Comparison of ENCODE assay signal across 16 cellular contexts in genomic region chr12:109627633-109628032, GRCh38. TPM values are rescaled to one million over a fixed set of nuclear protein-coding genes. Genes with fewer than 3 reads are reported as not detected.
DNase-seq lines count a peak whose midpoint lies in the region; ATAC-seq, FAIRE-seq and TF ChIP-seq lines count a peak whose summit lies in the region.
"Had no signal": no experiment of that assay in that cellular context is flagged by ENCODE, and none has a peak within 500 bp of the region (broad histone marks: within the 10 kb centered on the region; RNA-seq: fewer than 3 reads in every experiment).

No MANE protein-coding gene starts in this region.

- H3K27me3 Mint-ChIP-seq in H9 (ENCODE audit: low read depth): peaks cover 5% of the 10 kb centered on the region

- no peak for FAIRE-seq in A549 (lab: Jason Lieb, UNC)
- no peak for FAIRE-seq in RCC 7860 (lab: Jason Lieb, UNC)
- FAIRE-seq in H1 (lab: Jason Lieb, UNC): no peak

- no peak overlapping the region for H2AK5ac ChIP-seq in H9 (ENCODE audit: insufficient read length, low read length)
- H2AK5ac ChIP-seq in H1 (ENCODE audit: low read depth, low read length): peak overlapping the region; percentile 82; the same call in 1 of the 2 replicates

- no peaks in the 10 kb centered on the region; a peak in 1 of 7 replicates for H3K36me3 Mint-ChIP-seq in H9 (ENCODE audit: insufficient read depth in 1 of 3, low read depth in 3 of 3)
- H3K36me3 Mint-ChIP-seq: IgD-negative memory B cell had no signal

- H3K79me2 ChIP-seq in H9 (ENCODE audit: insufficient read depth, low read length): no peaks in the 10 kb centered on the region
- no peaks in the 10 kb centered on the region for H3K79me2 ChIP-seq in H1 (ENCODE audit: control insufficient read depth in 1 of 2, insufficient read depth in 2 of 2, low read length in 2 of 2)

- no peak for TF ChIP-seq RAD21 in A549 (conservative IDR thresholded peaks at IDR 0.05 in 1 of 2, IDR thresholded peaks at IDR 0.05 in 1 of 2)
- no peak for TF ChIP-seq RAD21 in H1 (IDR thresholded peaks at IDR 0.05 in 1 of 2, conservative IDR thresholded peaks at IDR 0.05 in 1 of 2; ENCODE audit: low read depth in 2 of 2, low read length in 2 of 2)

- H3K56ac ChIP-seq in H9 (ENCODE audit: insufficient read length, low read depth, low read length): no peak overlapping the region
- no peak overlapping the region for H3K56ac ChIP-seq in H1 (replicated peaks; ENCODE audit: insufficient read length, low read depth, low read length)

- H3K4me2 ChIP-seq in A549 (no peak overlapping the region), H9 (ENCODE audit: insufficient read depth, insufficient read length, low read length) (no peak overlapping the region), H1 (ENCODE audit: insufficient read depth in 1 of 2, low read depth in 2 of 2, low read length in 2 of 2) (no peak overlapping the region)

- ATAC-seq in A549 (peak; percentile 26 to 59; a peak in 3 of 6 replicates), GM18870 (IDR thresholded peaks at IDR 0.05; ENCODE audit: unreplicated experiment) (no peak), GM18505 (IDR thresholded peaks at IDR 0.05; ENCODE audit: unreplicated experiment) (no peak)

- H3K27me3 ChIP-seq in H9 (ENCODE audit: insufficient read depth, low read length) (no peaks in the 10 kb centered on the region), H1 (replicated peaks in 1 of 4; ENCODE audit: control insufficient read depth in 3 of 4, extremely low read depth in 1 of 4, insufficient read depth in 3 of 4, low read length in 3 of 4) (no peaks in the 10 kb centered on the region; a peak in 1 of 7 replicates)
- H3K27me3 ChIP-seq: Peyer's patch had no signal

- CTCF ChIA-PET in A549 (lab: Yijun Ruan, JAX): interaction anchor here (0.9 to 1.2 kb wide), 2 partner anchors 13 to 30 kb away, joined by 4 read pairs; no protein-coding TSS in a partner anchor
- CTCF ChIA-PET in H1 (lab: Charles Lee; ENCODE audit: partially characterized antibody): interaction anchor here (1.0 to 1.5 kb wide), 2 partner anchors 15 to 143 kb away, joined by 4 to 7 read pairs; no protein-coding TSS in a partner anchor

- H2BK20ac ChIP-seq in H9 (ENCODE audit: low read depth, low read length, poor library complexity, severe bottlenecking) (no peak overlapping the region), H1 (ENCODE audit: low read length) (no peak overlapping the region)

- H4K5ac ChIP-seq in H9 (ENCODE audit: insufficient read length, low read depth, low read length) (no peak overlapping the region), H1 (ENCODE audit: insufficient read length, low read depth, low read length) (no peak overlapping the region)

- H3T11ph ChIP-seq in H9 (ENCODE audit: low read length): no peak overlapping the region

- no peaks in the 10 kb centered on the region for H3K36me3 ChIP-seq in H1 (ENCODE audit: control insufficient read depth in 2 of 4, insufficient read depth in 4 of 4, low read length in 3 of 4)
- H3K36me3 ChIP-seq: Peyer's patch had no signal

- H3K9me3 Mint-ChIP-seq in H9: peaks cover 0 to 3% of the 10 kb centered on the region in 2 experiments; a peak in 3 of 5 replicates
- H3K9me3 Mint-ChIP-seq: IgD-negative memory B cell had no signal

- H3K4ac ChIP-seq in H9 (ENCODE audit: low read depth, low read length) (no peak overlapping the region), H1 (replicated peaks; ENCODE audit: insufficient read length, low read depth, low read length) (no peak overlapping the region)

- no peak overlapping the region for H2BK120ac ChIP-seq in H9 (ENCODE audit: low read depth, low read length, poor library complexity, severe bottlenecking)
- peak overlapping the region; percentile 33 for H2BK120ac ChIP-seq in H1 (replicated peaks; ENCODE audit: low read depth, low read length)

- H2BK5ac ChIP-seq in H9 (ENCODE audit: insufficient read length, low read length) (no peak overlapping the region), H1 (ENCODE audit: low read depth, low read length) (no peak overlapping the region)

- H2BK15ac ChIP-seq in H9 (ENCODE audit: low read depth, low read length): no peak overlapping the region
- H2BK15ac ChIP-seq in H1 (ENCODE audit: low read length): peak overlapping the region; percentile 92; the same call in 1 of the 2 replicates

- no peak overlapping the region for H3K4me3 Mint-ChIP-seq in H9
- H3K4me3 Mint-ChIP-seq: IgD-negative memory B cell had no signal

- H3K4me1 Mint-ChIP-seq in H9: peaks cover 7 to 19% of the 10 kb centered on the region in 2 experiments
- H3K4me1 Mint-ChIP-seq: IgD-negative memory B cell had no signal

- H3K27ac ChIP-seq in A549 (no peak overlapping the region), H9 (ENCODE audit: insufficient read length, low read depth, low read length) (no peak overlapping the region), H1 (ENCODE audit: low read depth, low read length) (no peak overlapping the region)
- H3K27ac ChIP-seq: Peyer's patch had no signal

- no peak for TF ChIP-seq POLR2A in A549 (IDR thresholded peaks at IDR 0.05; ENCODE audit: low read length)
- no peak for TF ChIP-seq POLR2A in H1 (IDR thresholded peaks at IDR 0.05; ENCODE audit: control extremely low read depth in 1 of 2, low read depth in 2 of 2, low read length in 2 of 2)
- no peak for TF ChIP-seq POLR2A in GM18505 (IDR thresholded peaks at IDR 0.05; ENCODE audit: borderline replicate concordance, extremely low read depth, insufficient read depth, insufficient read length)

- no peak overlapping the region; the same call in 1 of the 2 replicates for H3K14ac ChIP-seq in H9 (ENCODE audit: insufficient read depth, low read length)
- no peak overlapping the region for H3K14ac ChIP-seq in H1 (ENCODE audit: insufficient read length)

- H2AFZ ChIP-seq in H9 (ENCODE audit: low read length) (no peak overlapping the region), H1 (ENCODE audit: low read length) (no peak overlapping the region)

- 16% methylated on average over 7 of the region's 7 CpGs for WGBS in A549 (ENCODE audit: missing lambda C conversion rate)
- no CpG with 5 or more reads among the region's 7 CpGs for WGBS in H9 (ENCODE audit: extremely low coverage, insufficient read length, low lambda C conversion rate)
- 90% methylated on average over 7 of the region's 7 CpGs; no CpG with 5 or more reads in 1 of the 2 experiments for WGBS in H1 (ENCODE audit: extremely low coverage in 1 of 2, insufficient coverage in 1 of 2, insufficient read length in 1 of 2, insufficient replicate concordance in 2 of 2, low coverage in 1 of 2, low lambda C conversion rate in 2 of 2, missing lambda C conversion rate in 1 of 2), 2 experiments

- H3K79me1 ChIP-seq in H9 (ENCODE audit: insufficient read depth, low read depth, low read length, poor library complexity, severe bottlenecking) (no peaks in the 10 kb centered on the region), H1 (ENCODE audit: low read depth, low read length) (no peaks in the 10 kb centered on the region)

- H3K23ac ChIP-seq in H9 (ENCODE audit: insufficient read length, low read depth, low read length) (no peak overlapping the region), H1 (ENCODE audit: insufficient read length) (no peak overlapping the region)

- H4K8ac ChIP-seq in H9 (replicated peaks; ENCODE audit: insufficient read length, low read depth, low read length) (no peak overlapping the region), H1 (ENCODE audit: extremely low read depth, insufficient read depth, low read length) (no peak overlapping the region)

- no peak overlapping the region for H3K9ac ChIP-seq in H9 (ENCODE audit: extremely low read depth, insufficient read length, low read length)
- no peak overlapping the region for H3K9ac ChIP-seq in H1 (replicated peaks in 1 of 4; ENCODE audit: extremely low read depth in 1 of 4, low read depth in 3 of 4, low read length in 3 of 4)

- no peaks in the 10 kb centered on the region for H4K20me1 ChIP-seq in H9 (ENCODE audit: control insufficient read depth, insufficient read depth, insufficient read length)
- peaks cover 0 to 3% of the 10 kb centered on the region in 2 experiments for H4K20me1 ChIP-seq in H1 (replicated peaks in 1 of 2; ENCODE audit: control insufficient read depth in 1 of 2, insufficient read depth in 2 of 2, low read length in 2 of 2)

- H3K27ac Mint-ChIP-seq in H9: 0 out of 7 replicates have a peak overlapping the region, but pooled peaks of 2 of the 3 experiments have one; percentile 11 to 58
- H3K27ac Mint-ChIP-seq: IgD-negative memory B cell had no signal

- H3K23me2 ChIP-seq in H9 (ENCODE audit: insufficient read length, low read depth, low read length, poor library complexity, severe bottlenecking) (no peaks in the 10 kb centered on the region), H1 (ENCODE audit: low read depth, low read length) (no peaks in the 10 kb centered on the region; the same call in 1 of the 2 replicates)

- TF ChIP-seq EP300 in A549 (IDR thresholded peaks at IDR 0.05) (no peak), H1 (IDR thresholded peaks at IDR 0.05; ENCODE audit: borderline replicate concordance in 1 of 2, low read depth in 2 of 2, low read length in 2 of 2) (no peak)

- H4K91ac ChIP-seq in H9 (ENCODE audit: insufficient read length, low read depth, low read length): no peak overlapping the region
- peak overlapping the region; percentile 81 for H4K91ac ChIP-seq in H1 (replicated peaks; ENCODE audit: insufficient read length, low read length)

- no peaks in the 10 kb centered on the region for H3K9me3 ChIP-seq in A549
- no peaks in the 10 kb centered on the region for H3K9me3 ChIP-seq in H9 (ENCODE audit: control insufficient read depth, low read depth, low read length)
- no peaks in the 10 kb centered on the region for H3K9me3 ChIP-seq in H1 (ENCODE audit: insufficient read depth in 2 of 2, low read depth in 1 of 2, low read length in 1 of 2)
- H3K9me3 ChIP-seq: Caco-2, Peyer's patch had no signal

- H3K4me3 ChIP-seq in A549 (no peak overlapping the region), H1 (ENCODE audit: extremely low read depth in 1 of 4, insufficient read depth in 2 of 4, low read depth in 3 of 4, low read length in 4 of 4) (no peak overlapping the region)
- H3K4me3 ChIP-seq: Peyer's patch had no signal

- H3K4me1 ChIP-seq in A549 (peaks cover 11% of the 10 kb centered on the region; the same call in 1 of the 3 replicates), H9 (ENCODE audit: insufficient read depth, low read length) (no peaks in the 10 kb centered on the region), H1 (replicated peaks in 1 of 4; ENCODE audit: control insufficient read depth in 3 of 4, insufficient read depth in 4 of 4, low read length in 3 of 4) (no peaks in the 10 kb centered on the region)
- H3K4me1 ChIP-seq: Caco-2, Peyer's patch had no signal

- peak in 1 of 2 experiments; percentile 46 for DNase-seq in A549 (ENCODE audit: low read depth in 1 of 2, low spot score in 1 of 2)
- DNase-seq in H9: no peak
- peak; percentile 7 for DNase-seq in RCC 7860 (ENCODE audit: low spot score)
- no peak for DNase-seq in H1 (ENCODE audit: low read depth in 1 of 2, low spot score in 2 of 2)
- no peak for DNase-seq in activated gamma-delta T cell treated with Interleukin-2 at 50 U/mL for 16 hours
- no peak for DNase-seq in Kasumi-1 (lab: John Stamatoyannopoulos, UW)
- DNase-seq: Caco-2, H7, NCI-H1436, NCI-H2029 treated with DMSO at 0.1 percent for 48 hours, NCI-H510A, Peyer's patch, SHP77 treated with DMSO at 0.1 percent for 48 hours had no signal

- H3K18ac ChIP-seq in H9 (ENCODE audit: insufficient read length, low read depth, low read length): no peak overlapping the region
- no peak overlapping the region for H3K18ac ChIP-seq in H1 (ENCODE audit: extremely low read depth, low read length)

- H2BK12ac ChIP-seq in H9 (ENCODE audit: insufficient read length, low read depth, low read length) (no peak overlapping the region), H1 (ENCODE audit: low read depth, low read length) (peak overlapping the region; percentile 39; the same call in 1 of the 2 replicates)

- TF ChIP-seq CTCF in A549 (IDR thresholded peaks at IDR 0.05): no peak
- no peak for TF ChIP-seq CTCF in H9 (conservative IDR thresholded peaks at IDR 0.05)
- no peak for TF ChIP-seq CTCF in H1 (IDR thresholded peaks at IDR 0.05; ENCODE audit: control extremely low read depth in 1 of 3, insufficient read depth in 1 of 3, low read depth in 1 of 3, low read length in 3 of 3)

- POLR2A ChIA-PET in A549 (lab: Yijun Ruan, JAX) (no interaction called here), H1 (lab: Charles Lee; ENCODE audit: partially characterized antibody) (no interaction called here)

RNA-seq across cellular contexts. Expression of gene MVK, which starts 54.0 kb away (rescaled TPM):
- polyA plus RNA-seq in A549 (2011; rRNA removed) (5.9 and 7.0 TPM in 2 replicates), A549 (2017; fragmentation: RNase III; extraction: RNeasy Plus Mini Kit Qiagen cat#74134 plus additional on column Dnase treatment) (7.5 to 14.8 TPM (median 14.0 TPM) in 3 replicates), H1 (2011; rRNA removed) (20.9 and 21.5 TPM in 2 replicates)
- 13.6 and 19.9 TPM in 2 replicates for polyA plus RNA-seq in A549 (2012; cell fraction: cytosol; rRNA removed)
- 18.4 and 25.1 TPM in 2 replicates for polyA plus RNA-seq in A549 (2012; cell fraction: nucleus; rRNA removed)
- polyA minus RNA-seq in A549 (2011; rRNA and poly(A)+ RNA removed): 6.4 and 7.3 TPM in 2 replicates
- 17.4 and 19.2 TPM in 2 replicates for total RNA-seq in H9 (2021)
- 15.7 and 17.0 TPM in 2 replicates for total RNA-seq in H1 (2021; fragmentation: NEBNext Ultra II Directional; extraction: Animal tissue kit (Norgen Biotek cat#: 25700))
- polyA plus RNA-seq in H1 (2011; cell fraction: cytosol; rRNA removed): 14.7 TPM
- 20.3 TPM for polyA plus RNA-seq in H1 (2011; cell fraction: nucleus; rRNA removed)
- 13.6 to 17.0 TPM (median 14.5 TPM) in 4 replicates for polyA plus RNA-seq in H1 (2012, experiment 1 of 2)
- polyA plus RNA-seq in H1 (2012, experiment 2 of 2): 12.2 TPM
- 14.5 TPM for polyA plus RNA-seq in H1 (2013, experiment 1 of 2)
- polyA plus RNA-seq in H1 (2013, experiment 2 of 2): 16.0 TPM
- polyA minus RNA-seq in H1 (2011; rRNA and poly(A)+ RNA removed): 11.4 and 17.2 TPM in 2 replicates
- 5.5 TPM for polyA minus RNA-seq in H1 (2011; cell fraction: cytosol; rRNA and poly(A)+ RNA removed)
- polyA minus RNA-seq in H1 (2011; cell fraction: nucleus; rRNA and poly(A)+ RNA removed): 14.6 TPM

RNA-seq across cellular contexts. Expression of gene MMAB, which starts 54.3 kb away (rescaled TPM):
- polyA plus RNA-seq in A549 (2011; rRNA removed): 23.0 and 26.1 TPM in 2 replicates
- 27.2 and 29.6 TPM in 2 replicates for polyA plus RNA-seq in A549 (2012; cell fraction: cytosol; rRNA removed)
- polyA plus RNA-seq in A549 (2012; cell fraction: nucleus; rRNA removed): 20.9 and 22.0 TPM in 2 replicates
- 32.8 to 36.8 TPM (median 34.7 TPM) in 3 replicates for polyA plus RNA-seq in A549 (2017; fragmentation: RNase III; extraction: RNeasy Plus Mini Kit Qiagen cat#74134 plus additional on column Dnase treatment)
- 14.5 and 18.6 TPM in 2 replicates for polyA minus RNA-seq in A549 (2011; rRNA and poly(A)+ RNA removed)
- 22.5 and 24.3 TPM in 2 replicates for total RNA-seq in H9 (2021)
- total RNA-seq in H1 (2021; fragmentation: NEBNext Ultra II Directional; extraction: Animal tissue kit (Norgen Biotek cat#: 25700)): 17.1 and 18.5 TPM in 2 replicates
- 12.9 and 14.5 TPM in 2 replicates for polyA plus RNA-seq in H1 (2011; rRNA removed)
- polyA plus RNA-seq in H1 (2011; cell fraction: cytosol; rRNA removed): 15.4 TPM
- 14.1 TPM for polyA plus RNA-seq in H1 (2011; cell fraction: nucleus; rRNA removed)
- 19.3 to 22.5 TPM (median 21.5 TPM) in 4 replicates for polyA plus RNA-seq in H1 (2012, experiment 1 of 2)
- polyA plus RNA-seq in H1 (2012, experiment 2 of 2): 24.4 TPM
- 13.2 TPM for polyA plus RNA-seq in H1 (2013, experiment 1 of 2)
- 14.4 TPM for polyA plus RNA-seq in H1 (2013, experiment 2 of 2)
- 11.6 and 14.7 TPM in 2 replicates for polyA minus RNA-seq in H1 (2011; rRNA and poly(A)+ RNA removed)
- polyA minus RNA-seq in H1 (2011; cell fraction: cytosol; rRNA and poly(A)+ RNA removed): 11.4 TPM
- polyA minus RNA-seq in H1 (2011; cell fraction: nucleus; rRNA and poly(A)+ RNA removed): 16.3 TPM

Comparison
In these comparisons a context has a peak if more than half of its experiments do, and no peak if none do; other contexts are left out.
1. ATAC-seq: peak in A549 (2 of 2); none in GM18870 (single experiment) and GM18505 (single experiment).
2. Of the 18 proteins assayed by ChIP-seq in both H1 and A549: peak only in H1: none; only in A549: USF2; in both: none; in neither: 17.